ENCODE assay signal across 15 cellular contexts in the genomic region with DNA sequence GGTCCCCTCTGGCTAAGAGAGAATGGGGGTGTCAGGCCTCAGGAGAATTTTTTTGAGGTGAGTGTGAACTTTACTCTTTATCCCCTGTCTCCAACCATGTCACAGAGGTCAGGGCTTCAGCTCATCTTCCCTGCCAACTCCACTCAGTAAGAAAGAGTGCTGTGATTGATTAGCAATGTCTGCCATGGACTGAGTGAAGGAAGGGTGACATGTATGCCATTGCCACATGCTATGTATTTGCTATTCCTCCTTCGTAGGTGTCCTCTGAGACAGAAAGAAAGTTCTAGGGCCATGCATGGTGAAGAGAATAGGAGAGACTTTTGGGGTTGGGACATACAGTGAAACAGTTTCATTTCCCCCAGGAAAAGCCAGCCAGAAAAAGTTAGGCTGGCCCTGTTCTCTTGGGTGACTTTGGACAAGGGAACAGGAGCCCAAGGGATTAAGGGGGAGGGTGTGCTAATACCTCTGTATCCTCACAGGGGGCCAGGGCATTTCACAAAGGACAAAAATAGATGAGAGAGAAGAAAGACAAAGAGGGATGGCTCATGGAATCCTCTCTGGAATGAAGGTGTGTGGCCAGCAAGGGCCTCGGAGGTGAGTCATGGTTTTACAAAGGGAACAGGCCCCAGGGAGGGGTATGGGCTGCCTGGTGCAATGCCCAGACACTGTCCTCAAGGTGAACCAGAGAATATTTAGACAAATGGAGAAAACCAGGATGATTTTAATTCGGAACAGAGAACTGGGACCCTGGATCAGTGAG. TPM values are rescaled to one million over a fixed set of nuclear protein-coding genes. Genes with fewer than 3 reads are reported as not detected.
DNase-seq lines count a peak whose midpoint lies in the region; ATAC-seq and TF ChIP-seq lines count a peak whose summit lies in the region.
"Had no signal": no experiment of that assay in that cellular context is flagged by ENCODE, and none has a peak within 500 bp of the region (broad histone marks: within the 10 kb centered on the region; RNA-seq: fewer than 3 reads in every experiment).

No MANE protein-coding gene starts in this region.

- 5% methylated on average over 3 of the region's 3 CpGs for WGBS in mammary epithelial cell (ENCODE audit: low coverage, missing lambda C conversion rate)
- WGBS in mesendoderm (ENCODE audit: extremely low coverage, insufficient coverage, low lambda C conversion rate): no CpG with 5 or more reads among the region's 3 CpGs
- WGBS in sigmoid colon, 2 donors: 62 to 77% methylated on average over 3 of the region's 3 CpGs

- peak overlapping the region; percentile 79 for H3K27ac ChIP-seq in mammary epithelial cell (ENCODE audit: insufficient read depth, low read depth, low read length)
- H3K27ac ChIP-seq in mesendoderm (ENCODE audit: low read depth, low read length): peak overlapping the region; percentile 11
- H3K27ac ChIP-seq in sigmoid colon: peak overlapping the region in 1 of 4 donors; percentile 8
- H3K27ac ChIP-seq: C4-2B had no signal

- peak overlapping the region; percentile 25 for H3K56ac ChIP-seq in mesendoderm (ENCODE audit: low read length)

- peak overlapping the region; percentile 61 for H3K4me2 ChIP-seq in mammary epithelial cell (ENCODE audit: insufficient read depth, low read depth, low read length)
- H3K4me2 ChIP-seq in mesendoderm (ENCODE audit: low read length): no peak overlapping the region

- TF ChIP-seq CTCF in mammary epithelial cell (conservative IDR thresholded peaks at IDR 0.05 in 1 of 2, IDR thresholded peaks at IDR 0.05 in 1 of 2; ENCODE audit: extremely low read depth in 1 of 2, insufficient read depth in 1 of 2, low read depth in 1 of 2, low read length in 2 of 2): no peak
- no peak for TF ChIP-seq CTCF in sigmoid colon (IDR thresholded peaks at IDR 0.05)

- no peak for TF ChIP-seq EP300 in sigmoid colon (IDR thresholded peaks at IDR 0.05)

- CTCF ChIA-PET in mammary epithelial cell (lab: Charles Lee; ENCODE audit: low non-redundant PET): no interaction called here
- CTCF ChIA-PET in activated CD8-positive, alpha-beta memory T cell treated with anti-CD3 and anti-CD28 coated beads, Interleukin-2, amount 10 ng/mL, durations not matched to agents 7 days and 5 days (lab: Charles Lee): no interaction called here

- peak overlapping the region; percentile 65 for H3K4ac ChIP-seq in mesendoderm (ENCODE audit: low read depth, low read length)

- H3K9ac ChIP-seq in ES-I3 (ENCODE audit: low read depth, low read length) (peak overlapping the region; percentile 30; the same call in 1 of the 2 replicates), mammary epithelial cell (ENCODE audit: insufficient read depth, low read length) (no peak overlapping the region), mesendoderm (ENCODE audit: low read length) (no peak overlapping the region)

- no peak overlapping the region for H2AK5ac ChIP-seq in mesendoderm (ENCODE audit: low read length)

- H3K4me3 ChIP-seq in MG63 (no peak overlapping the region), mammary epithelial cell (replicated peaks in 1 of 3; ENCODE audit: insufficient read depth in 1 of 3, low read depth in 2 of 3, low read length in 3 of 3) (no peak overlapping the region), mesendoderm (ENCODE audit: low read length) (no peak overlapping the region), sigmoid colon (no peak overlapping the region)

- H3K27me3 ChIP-seq in MG63 (no peaks in the 10 kb centered on the region; the same call in 1 of the 2 replicates), mammary epithelial cell (ENCODE audit: insufficient read depth, low read length) (no peaks in the 10 kb centered on the region), mesendoderm (ENCODE audit: insufficient read depth, low read length, poor library complexity) (no peaks in the 10 kb centered on the region), sigmoid colon (peaks cover 0 to 18% (median 3%) of the 10 kb centered on the region in 3 donors)

- H3K4me1 ChIP-seq in ES-I3 (ENCODE audit: insufficient read depth, low read length): peaks cover 28% of the 10 kb centered on the region
- peaks cover 26% of the 10 kb centered on the region for H3K4me1 ChIP-seq in mammary epithelial cell (ENCODE audit: insufficient read depth, low read length)
- peaks cover 2% of the 10 kb centered on the region for H3K4me1 ChIP-seq in mesendoderm (ENCODE audit: control insufficient read depth, low read depth, low read length)
- H3K4me1 ChIP-seq in sigmoid colon: peaks cover 0 to 8% (median 3%) of the 10 kb centered on the region in 4 donors

- H3K4me3 Mint-ChIP-seq in activated CD8-positive, alpha-beta memory T cell treated with anti-CD3 and anti-CD28 coated beads, Interleukin-2, amount 10 ng/mL, durations not matched to agents 7 days and 5 days: no peak overlapping the region
- H3K4me3 Mint-ChIP-seq: central memory CD8-positive, alpha-beta T cell; T-helper 17 cell had no signal

- in situ Hi-C loops in mammary epithelial cell (cut with MboI; ENCODE audit: low sequenced_read_pairs in 2 of 2): no loop called here

- no peaks in the 10 kb centered on the region for H3K36me3 Mint-ChIP-seq in activated CD8-positive, alpha-beta memory T cell treated with anti-CD3 and anti-CD28 coated beads, Interleukin-2, amount 10 ng/mL, durations not matched to agents 7 days and 5 days

- H3K4me1 Mint-ChIP-seq in activated CD8-positive, alpha-beta memory T cell treated with anti-CD3 and anti-CD28 coated beads, Interleukin-2, amount 10 ng/mL, durations not matched to agents 7 days and 5 days: peaks cover 4% of the 10 kb centered on the region

- ATAC-seq in activated CD8-positive, alpha-beta memory T cell treated with anti-CD3 and anti-CD28 coated beads, Interleukin-2, amount 10 ng/mL, durations not matched to agents 7 days and 5 days: no peak
- no peak for ATAC-seq in HG03095 (IDR thresholded peaks at IDR 0.05; ENCODE audit: unreplicated experiment)
- ATAC-seq: T-helper 17 cell had no signal

- H2AFZ ChIP-seq in mammary epithelial cell (ENCODE audit: low read depth, low read length): peak overlapping the region; percentile 73

- H3K27ac Mint-ChIP-seq in activated CD8-positive, alpha-beta memory T cell treated with anti-CD3 and anti-CD28 coated beads, Interleukin-2, amount 10 ng/mL, durations not matched to agents 7 days and 5 days: no peak overlapping the region
- H3K27ac Mint-ChIP-seq: T-helper 17 cell had no signal

- no peaks in the 10 kb centered on the region for H3K79me2 ChIP-seq in mammary epithelial cell (ENCODE audit: insufficient read depth, low read length)
- H3K79me2 ChIP-seq in mesendoderm (ENCODE audit: control insufficient read depth, insufficient read depth, low read length): no peaks in the 10 kb centered on the region

- H3K79me1 ChIP-seq in mesendoderm (ENCODE audit: low read length): no peaks in the 10 kb centered on the region

- H3K9me3 Mint-ChIP-seq in activated CD8-positive, alpha-beta memory T cell treated with anti-CD3 and anti-CD28 coated beads, Interleukin-2, amount 10 ng/mL, durations not matched to agents 7 days and 5 days (ENCODE audit: low read depth): no peaks in the 10 kb centered on the region
- H3K9me3 Mint-ChIP-seq: central memory CD8-positive, alpha-beta T cell had no signal

- no peaks in the 10 kb centered on the region for H4K20me1 ChIP-seq in mammary epithelial cell (ENCODE audit: insufficient read depth, low read length)

- no peak overlapping the region for H2BK15ac ChIP-seq in mesendoderm (replicated peaks; ENCODE audit: low read depth)

- DNase-seq in MG63: peak; percentile 62
- DNase-seq in mammary epithelial cell: peak; percentile 73
- peak; percentile 94 for DNase-seq in mesendoderm
- no peak for DNase-seq in activated CD8-positive, alpha-beta memory T cell treated with anti-CD3 and anti-CD28 coated beads, Interleukin-2, amount 10 ng/mL, durations not matched to agents 7 days and 5 days
- DNase-seq in DMS 273 (lab: John Stamatoyannopoulos, UW; ENCODE audit: unreplicated experiment): no peak
- no peak for DNase-seq in sigmoid colon
- DNase-seq: activated effector memory CD4-positive, alpha-beta T cell treated with anti-CD3 and anti-CD28 coated beads, Interleukin-2, amount 50 U/mL, for 16 hours; NCI-H2029; stimulated activated CD4-positive, alpha-beta T cell treated with anti-CD3 and anti-CD28 coated beads, Interleukin-4, amount 100 ng/mL, for 4 hours; T-helper 17 cell had no signal

- no peak overlapping the region for H2BK5ac ChIP-seq in mesendoderm (ENCODE audit: low read length)

- H3K18ac ChIP-seq in mesendoderm (ENCODE audit: low read length): peak overlapping the region; percentile 46

- H3K27me3 Mint-ChIP-seq in activated CD8-positive, alpha-beta memory T cell treated with anti-CD3 and anti-CD28 coated beads, Interleukin-2, amount 10 ng/mL, durations not matched to agents 7 days and 5 days: peaks cover 11% of the 10 kb centered on the region

- H4K8ac ChIP-seq in mesendoderm (ENCODE audit: low read depth, low read length): no peak overlapping the region

- H3K9me3 ChIP-seq in ES-I3 (ENCODE audit: control insufficient read depth, insufficient read depth, low read length) (no peaks in the 10 kb centered on the region), MG63 (no peaks in the 10 kb centered on the region), mammary epithelial cell (replicated peaks; ENCODE audit: insufficient read depth, low read length) (no peaks in the 10 kb centered on the region), sigmoid colon (no peaks in the 10 kb centered on the region)

- TF ChIP-seq POLR2A in sigmoid colon (IDR thresholded peaks at IDR 0.05): no peak

- H2BK120ac ChIP-seq in mesendoderm (ENCODE audit: low read depth, low read length): peak overlapping the region; percentile 8

- no TSS peak for BruUV-seq in mammary epithelial cell (replicated peaks; lab: Mats Ljungman, UMichigan)

- H3K36me3 ChIP-seq in ES-I3 (ENCODE audit: insufficient read depth, low read length): no peaks in the 10 kb centered on the region
- no peaks in the 10 kb centered on the region for H3K36me3 ChIP-seq in MG63
- H3K36me3 ChIP-seq in mammary epithelial cell (ENCODE audit: insufficient read depth, low read length): no peaks in the 10 kb centered on the region
- H3K36me3 ChIP-seq in mesendoderm (ENCODE audit: control insufficient read depth, insufficient read depth, low read length): no peaks in the 10 kb centered on the region
- H3K36me3 ChIP-seq in sigmoid colon: no peaks in the 10 kb centered on the region

- peak overlapping the region; percentile 81 for H4K5ac ChIP-seq in mesendoderm (ENCODE audit: low read length)

- intact Hi-C loops in mammary epithelial cell (cut with micrococcal nuclease) (loop anchor here (1.0 to 2.0 kb wide), 3 partner anchors 17 to 365 kb away; no protein-coding TSS in a partner anchor), sigmoid colon (cut with DNase I) (no loop called here)

- dilution Hi-C loops in mammary epithelial cell (cut with HindIII; ENCODE audit: low sequenced_read_pairs): no loop called here

- no peak overlapping the region for H3K23ac ChIP-seq in mesendoderm (ENCODE audit: low read length)

RNA-seq across cellular contexts. Expression of a gene that starts 13.9 kb away (rescaled TPM):
- not detected in 2 replicates for total RNA-seq in MG63 (2014; rRNA removed; shearing (Covaris generic); ENCODE audit: low replicate concordance)
- not detected for total RNA-seq in mammary epithelial cell
- 0.26 TPM for polyA plus RNA-seq in mammary epithelial cell
- polyA minus RNA-seq in mammary epithelial cell: not detected
- polyA plus RNA-seq in mesendoderm (2013, experiment 1 of 2): 0.06 TPM
- not detected for polyA plus RNA-seq in mesendoderm (2013, experiment 2 of 2)
- not detected for total RNA-seq in activated CD8-positive, alpha-beta memory T cell treated with anti-CD3 and anti-CD28 coated beads, Interleukin-2, amount 10 ng/mL, durations not matched to agents 7 days and 5 days
- not detected for total RNA-seq in sigmoid colon
- polyA plus RNA-seq in sigmoid colon: 10 to 100 TPM in 2 of 3 donors, 1 to 10 TPM in 1; 4.2 to 22.8 (median 19.0) TPM
- total RNA-seq: epithelial cell of proximal tubule, T-helper 17 cell had no signal

Comparison
In these comparisons a context has a peak if more than half of its experiments do, and no peak if none do; other contexts are left out.
1. DNase-seq: peak in MG63 (single experiment), mammary epithelial cell (single experiment) and mesendoderm (single experiment); none in activated CD8-positive, alpha-beta memory T cell treated with anti-CD3 and anti-CD28 coated beads, Interleukin-2, amount 10 ng/mL, durations not matched to agents 7 days and 5 days (single experiment), DMS 273 (single experiment) and sigmoid colon (single experiment).